ENCODE assay signal across 15 cellular contexts in the genomic region with DNA sequence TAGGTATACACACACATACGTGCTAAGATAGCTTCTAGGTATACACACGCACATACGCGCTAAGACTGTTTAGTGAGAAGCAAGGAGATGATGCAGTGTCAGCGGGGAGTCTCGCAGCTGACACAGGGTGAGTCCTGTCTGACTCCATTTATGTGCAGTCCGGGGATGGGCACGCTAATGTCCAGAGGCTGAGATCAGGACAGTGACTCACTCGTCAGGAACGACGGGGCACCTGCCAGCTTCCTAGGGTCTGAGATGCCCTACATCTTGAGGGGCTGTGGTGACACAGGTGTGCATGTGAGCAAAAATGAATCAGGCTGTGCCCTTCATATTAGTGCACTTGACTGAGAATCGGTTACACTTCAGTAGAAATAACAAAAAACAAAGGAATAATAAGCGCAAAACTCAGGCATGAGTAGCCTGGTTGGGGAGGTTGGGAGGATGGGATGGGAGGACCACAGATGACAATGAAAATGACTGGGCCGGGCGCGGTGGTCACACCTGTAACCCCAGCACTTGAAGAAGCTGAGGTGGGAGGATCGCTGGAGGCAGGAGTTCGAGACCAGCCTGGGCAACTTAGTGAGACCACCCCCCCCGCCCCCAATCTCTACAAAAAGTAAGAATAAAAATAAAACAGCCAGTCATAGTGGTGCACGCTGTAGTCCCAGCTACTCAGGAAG. TPM values are rescaled to one million over a fixed set of nuclear protein-coding genes. Genes with fewer than 3 reads are reported as not detected.
A peak's percentile ranks its signal among the peaks of the same experiment; 100 is the strongest.
DNase-seq lines count a peak whose midpoint lies in the region; ATAC-seq, FAIRE-seq and TF ChIP-seq lines count a peak whose summit lies in the region.
"Had no signal": no experiment of that assay in that cellular context is flagged by ENCODE, and none has a peak within 500 bp of the region (broad histone marks: within the 10 kb centered on the region; RNA-seq: fewer than 3 reads in every experiment).

No MANE protein-coding gene starts in this region.

- peak overlapping the region; percentile 1; the same call in 1 of the 2 replicates for H3K18ac ChIP-seq in H1 (ENCODE audit: extremely low read depth, low read length)

- FAIRE-seq in HepG2 (lab: Jason Lieb, UNC) (no peak), H1 (lab: Jason Lieb, UNC) (no peak)

- H3K4me3 ChIP-seq in HepG2 (replicated peaks in 1 of 3; ENCODE audit: insufficient read depth in 1 of 3, low read depth in 2 of 3, low read length in 3 of 3) (no peak overlapping the region), right lobe of liver (no peak overlapping the region), H1 (ENCODE audit: extremely low read depth in 1 of 4, insufficient read depth in 2 of 4, low read depth in 3 of 4, low read length in 4 of 4) (no peak overlapping the region)
- H3K4me3 ChIP-seq: thoracic aorta had no signal

- no peak overlapping the region for H4K91ac ChIP-seq in H1 (replicated peaks; ENCODE audit: insufficient read length, low read length)

- no peak overlapping the region for H4K8ac ChIP-seq in H1 (ENCODE audit: extremely low read depth, insufficient read depth, low read length)

- TF ChIP-seq RAD21 in HepG2 (CRISPR knock-in tag; IDR thresholded peaks at IDR 0.05) (no peak), H1 (IDR thresholded peaks at IDR 0.05 in 1 of 2, conservative IDR thresholded peaks at IDR 0.05 in 1 of 2; ENCODE audit: low read depth in 2 of 2, low read length in 2 of 2) (no peak)

- H2BK20ac ChIP-seq in H1 (ENCODE audit: low read length), result no peak overlapping the region

- H3K9me3 Mint-ChIP-seq in activated T-cell treated with anti-CD3 and anti-CD28 coated beads, Interleukin-2, amount 50 U/mL, for 24 hours, result no peaks in the 10 kb centered on the region
- H3K9me3 Mint-ChIP-seq: memory B cell had no signal

- no peak overlapping the region; the same call in 1 of the 2 replicates for H2BK15ac ChIP-seq in H1 (ENCODE audit: low read length)

- no peaks in the 10 kb centered on the region for H3K27me3 Mint-ChIP-seq in activated T-cell treated with anti-CD3 and anti-CD28 coated beads, Interleukin-2, amount 50 U/mL, for 24 hours

- no peak overlapping the region for H3K14ac ChIP-seq in H1 (ENCODE audit: insufficient read length)

- ATAC-seq in HepG2 (no peak), right lobe of liver (no peak), GM21723 (IDR thresholded peaks at IDR 0.05; ENCODE audit: unreplicated experiment) (no peak)

- WGBS in HepG2 (ENCODE audit: low lambda C conversion rate), result 40% methylated on average over 20 of the region's 20 CpGs
- WGBS in right lobe of liver (ENCODE audit: insufficient coverage, low coverage, low lambda C conversion rate, missing lambda C conversion rate), result 80% methylated on average over 13 of the region's 20 CpGs
- 96% methylated on average over 20 of the region's 20 CpGs; no CpG with 5 or more reads in 1 of the 2 experiments for WGBS in H1 (ENCODE audit: extremely low coverage in 1 of 2, insufficient coverage in 1 of 2, insufficient read length in 1 of 2, insufficient replicate concordance in 2 of 2, low coverage in 1 of 2, low lambda C conversion rate in 2 of 2, missing lambda C conversion rate in 1 of 2), 2 experiments

- no peak overlapping the region for H3K56ac ChIP-seq in H1 (replicated peaks; ENCODE audit: insufficient read length, low read depth, low read length)

- H3K23ac ChIP-seq in H1 (ENCODE audit: insufficient read length), result no peak overlapping the region

- no peaks in the 10 kb centered on the region for H3K36me3 ChIP-seq in HepG2 (replicated peaks in 1 of 2; ENCODE audit: control insufficient read depth in 1 of 2, insufficient read depth in 2 of 2, low read length in 2 of 2)
- no peaks in the 10 kb centered on the region for H3K36me3 ChIP-seq in right lobe of liver
- no peaks in the 10 kb centered on the region for H3K36me3 ChIP-seq in H1 (ENCODE audit: control insufficient read depth in 2 of 4, insufficient read depth in 4 of 4, low read length in 3 of 4)
- H3K36me3 ChIP-seq: thoracic aorta had no signal

- H3K4me1 Mint-ChIP-seq in activated T-cell treated with anti-CD3 and anti-CD28 coated beads, Interleukin-2, amount 50 U/mL, for 24 hours (ENCODE audit: low read depth), result peaks cover 2% of the 10 kb centered on the region

- no peak for DNase-seq in HepG2 (ENCODE audit: low spot score)
- DNase-seq in right lobe of liver, result no peak
- DNase-seq in RKO (ENCODE audit: low spot score), result peak; percentile 91
- no peak for DNase-seq in H1 (ENCODE audit: low read depth in 1 of 2, low spot score in 2 of 2)
- DNase-seq in effector CD8-positive, alpha-beta T cell (lab: John Stamatoyannopoulos, UW), result no peak
- no peak for DNase-seq in H4 (ENCODE audit: low spot score)
- no peak for DNase-seq in activated T-cell treated with anti-CD3 and anti-CD28 coated beads, Interleukin-2, amount 50 U/mL, for 24 hours
- DNase-seq: activated CD4-positive, alpha-beta T cell treated with anti-CD3 and anti-CD28 coated beads for 1 hour; activated T-cell treated with anti-CD3 and anti-CD28 coated beads, Interleukin-2, amount 50 U/mL, for 1 hour; dermis blood vessel endothelial cell; NCI-H2029 had no signal

- H3K9ac ChIP-seq in HepG2 (ENCODE audit: insufficient read depth, low read depth, low read length), result no peak overlapping the region
- H3K9ac ChIP-seq in H1 (replicated peaks in 1 of 4; ENCODE audit: extremely low read depth in 1 of 4, low read depth in 3 of 4, low read length in 3 of 4), result no peak overlapping the region
- H3K9ac ChIP-seq: KMS-11 had no signal

- H3K23me2 ChIP-seq in H1 (ENCODE audit: low read depth, low read length), result no peaks in the 10 kb centered on the region

- no peak overlapping the region for H4K5ac ChIP-seq in H1 (ENCODE audit: insufficient read length, low read depth, low read length)

- CTCF ChIA-PET in HepG2 (lab: Yijun Ruan, JAX; ENCODE audit: low intra/inter-chr PET ratio, low total read pairs) (no interaction called here), H1 (lab: Charles Lee; ENCODE audit: partially characterized antibody) (interaction anchor here (1.0 to 1.7 kb wide), 3 partner anchors 11 to 59 kb away, joined by 3 to 6 read pairs (median 4); no protein-coding TSS in a partner anchor)

- H4K20me1 ChIP-seq in HepG2 (ENCODE audit: insufficient read depth, low read length), result no peaks in the 10 kb centered on the region
- H4K20me1 ChIP-seq in H1 (replicated peaks in 1 of 2; ENCODE audit: control insufficient read depth in 1 of 2, insufficient read depth in 2 of 2, low read length in 2 of 2), result no peaks in the 10 kb centered on the region

- H3K9me3 ChIP-seq in HepG2 (ENCODE audit: low read length), result no peaks in the 10 kb centered on the region
- H3K9me3 ChIP-seq in right lobe of liver, result no peaks in the 10 kb centered on the region
- H3K9me3 ChIP-seq in H1 (ENCODE audit: insufficient read depth in 2 of 2, low read depth in 1 of 2, low read length in 1 of 2), result no peaks in the 10 kb centered on the region
- H3K9me3 ChIP-seq: thoracic aorta had no signal

- H3K27ac Mint-ChIP-seq in activated T-cell treated with anti-CD3 and anti-CD28 coated beads, Interleukin-2, amount 50 U/mL, for 24 hours, result no peak overlapping the region
- H3K27ac Mint-ChIP-seq: memory B cell had no signal

- H3K27ac ChIP-seq in HepG2 (ENCODE audit: extremely low read length, insufficient read depth, low read length) (no peak overlapping the region), right lobe of liver (no peak overlapping the region), H1 (ENCODE audit: low read depth, low read length) (no peak overlapping the region)
- H3K27ac ChIP-seq: KMS-11, thoracic aorta had no signal

- in situ Hi-C loops in HepG2 (cut with HindIII; ENCODE audit: extremely low pct_ligation_motif_present, low pct_unique_long_range_greater_than_20kb), result no loop called here

- no peaks in the 10 kb centered on the region for H3K79me2 ChIP-seq in HepG2 (ENCODE audit: insufficient read depth, low read length)
- no peaks in the 10 kb centered on the region for H3K79me2 ChIP-seq in H1 (ENCODE audit: control insufficient read depth in 1 of 2, insufficient read depth in 2 of 2, low read length in 2 of 2)

- H2BK5ac ChIP-seq in H1 (ENCODE audit: low read depth, low read length), result no peak overlapping the region

- H3K4me1 ChIP-seq in HepG2 (ENCODE audit: insufficient read depth, low read length) (peaks cover 42% of the 10 kb centered on the region), right lobe of liver (peaks cover 0 to 26% (median 7%) of the 10 kb centered on the region in 4 donors), H1 (replicated peaks in 1 of 4; ENCODE audit: control insufficient read depth in 3 of 4, insufficient read depth in 4 of 4, low read length in 3 of 4) (peaks cover 0 to 19% (median 15%) of the 10 kb centered on the region in 4 experiments; a peak in 6 of 7 replicates)

- no peak overlapping the region for H3K4me3 Mint-ChIP-seq in activated T-cell treated with anti-CD3 and anti-CD28 coated beads, Interleukin-2, amount 50 U/mL, for 24 hours
- H3K4me3 Mint-ChIP-seq: memory B cell had no signal

- TF ChIP-seq EP300 in HepG2 (IDR thresholded peaks at IDR 0.05; ENCODE audit: low read depth in 2 of 2, low read length in 2 of 2) (no peak), HepG2 (CRISPR knock-in tag; IDR thresholded peaks at IDR 0.05; ENCODE audit: borderline replicate concordance) (no peak), H1 (IDR thresholded peaks at IDR 0.05; ENCODE audit: borderline replicate concordance in 1 of 2, low read depth in 2 of 2, low read length in 2 of 2) (no peak)

- no peak overlapping the region for H2BK120ac ChIP-seq in H1 (replicated peaks; ENCODE audit: low read depth, low read length)

- H3K79me1 ChIP-seq in H1 (ENCODE audit: low read depth, low read length), result no peaks in the 10 kb centered on the region

- H2BK12ac ChIP-seq in H1 (ENCODE audit: low read depth, low read length), result peak overlapping the region; percentile 3; the same call in 1 of the 2 replicates

- no peak overlapping the region for H3K4ac ChIP-seq in H1 (replicated peaks; ENCODE audit: insufficient read length, low read depth, low read length)

- H2AFZ ChIP-seq in HepG2 (ENCODE audit: low read length), result no peak overlapping the region
- H2AFZ ChIP-seq in H1 (ENCODE audit: low read length), result no peak overlapping the region

- no peak overlapping the region for H2AK5ac ChIP-seq in H1 (ENCODE audit: low read depth, low read length)

- no TSS peak for BruUV-seq in HepG2 (replicated peaks; lab: Mats Ljungman, UMichigan)

- no peaks in the 10 kb centered on the region for H3K36me3 Mint-ChIP-seq in activated T-cell treated with anti-CD3 and anti-CD28 coated beads, Interleukin-2, amount 50 U/mL, for 24 hours (ENCODE audit: low read depth)
- H3K36me3 Mint-ChIP-seq: memory B cell had no signal

- H3K4me2 ChIP-seq in HepG2 (ENCODE audit: low read depth, low read length), result no peak overlapping the region
- H3K4me2 ChIP-seq in H1 (ENCODE audit: insufficient read depth in 1 of 2, low read depth in 2 of 2, low read length in 2 of 2), result no peak overlapping the region
- H3K4me2 ChIP-seq: KMS-11 had no signal

- TF ChIP-seq CTCF in HepG2 (CRISPR knock-in tag; IDR thresholded peaks at IDR 0.05) (no peak), right lobe of liver (IDR thresholded peaks at IDR 0.05) (no peak), H1 (IDR thresholded peaks at IDR 0.05; ENCODE audit: control extremely low read depth in 1 of 3, insufficient read depth in 1 of 3, low read depth in 1 of 3, low read length in 3 of 3) (no peak)

- H3K27me3 ChIP-seq in HepG2 (ENCODE audit: control insufficient read depth in 1 of 2, insufficient read depth in 2 of 2, low read length in 2 of 2), result peaks cover 3 to 6% of the 10 kb centered on the region in 2 experiments; a peak in 3 of 5 replicates
- no peaks in the 10 kb centered on the region for H3K27me3 ChIP-seq in right lobe of liver
- H3K27me3 ChIP-seq in H1 (replicated peaks in 1 of 4; ENCODE audit: control insufficient read depth in 3 of 4, extremely low read depth in 1 of 4, insufficient read depth in 3 of 4, low read length in 3 of 4), result no peaks in the 10 kb centered on the region

- POLR2A ChIA-PET in HepG2 (lab: Yijun Ruan, JAX) (interaction anchor here (0.7 kb wide), 1 partner anchor 14 kb away, joined by 6 read pairs; no protein-coding TSS in a partner anchor), H1 (lab: Charles Lee; ENCODE audit: partially characterized antibody) (interaction anchor here (0.8 to 3.3 kb wide), 2 partner anchors 11 to 12 kb away, joined by 3 to 22 read pairs; no protein-coding TSS in a partner anchor)

- intact Hi-C loops in HepG2 (cut with micrococcal nuclease; ENCODE audit: unreplicated experiment) (no loop called here), right lobe of liver (cut with DNase I) (no loop called here)

- no peak for TF ChIP-seq POLR2A in HepG2 (IDR thresholded peaks at IDR 0.05; ENCODE audit: insufficient read depth in 1 of 2, low read depth in 2 of 2, low read length in 2 of 2)
- TF ChIP-seq POLR2A in right lobe of liver (IDR thresholded peaks at IDR 0.05), result no peak
- no peak for TF ChIP-seq POLR2A in H1 (IDR thresholded peaks at IDR 0.05; ENCODE audit: control extremely low read depth in 1 of 2, low read depth in 2 of 2, low read length in 2 of 2)

RNA-seq across cellular contexts. Expression of a gene that starts 29.1 kb away (rescaled TPM):
- total RNA-seq in HepG2 (2016; rRNA removed; fragmentation: Illumina TruSeq; extraction: Trizol) (1.7 and 2.8 TPM in 2 replicates), right lobe of liver (10 to 100 TPM; 14.5 to 39.0 (median 20.5) TPM)
- total RNA-seq in HepG2 (2016; cell fraction: cytosol; rRNA removed; fragmentation: Illumina TruSeq; extraction: Trizol; ENCODE audit: low read depth), result 1.9 and 2.4 TPM in 2 replicates
- 1.6 and 3.3 TPM in 2 replicates for total RNA-seq in HepG2 (2016; cell fraction: insoluble cytoplasmic fraction; rRNA removed; fragmentation: Illumina TruSeq; extraction: Trizol)
- 1.7 and 2.8 TPM in 2 replicates for total RNA-seq in HepG2 (2016; cell fraction: membrane; rRNA removed; fragmentation: Illumina TruSeq; extraction: Trizol)
- 4.9 and 6.0 TPM in 2 replicates for total RNA-seq in HepG2 (2016; cell fraction: nucleus; rRNA removed; fragmentation: Illumina TruSeq; extraction: Trizol)
- polyA plus RNA-seq in HepG2 (2011; rRNA removed) (10.1 and 13.9 TPM in 2 replicates), H1 (2011; rRNA removed) (13.0 and 26.4 TPM in 2 replicates)
- 2.2 and 3.2 TPM in 2 replicates for polyA plus RNA-seq in HepG2 (2011; cell fraction: cytosol; rRNA removed)
- 132 and 157 TPM in 2 replicates for polyA plus RNA-seq in HepG2 (2011; cell fraction: nucleus; rRNA removed)
- 16.0 and 35.4 TPM in 2 replicates for polyA plus RNA-seq in HepG2 (2012)
- polyA plus RNA-seq in HepG2 (2016; cell fraction: cytosol; fragmentation: Illumina TruSeq; extraction: Trizol; ENCODE audit: low read depth), result 0.21 and 0.24 TPM in 2 replicates
- 3.6 and 5.0 TPM in 2 replicates for polyA plus RNA-seq in HepG2 (2016; cell fraction: insoluble cytoplasmic fraction; fragmentation: Illumina TruSeq; extraction: Trizol; ENCODE audit: low read depth)
- 0.60 and 0.72 TPM in 2 replicates for polyA plus RNA-seq in HepG2 (2016; cell fraction: membrane; fragmentation: Illumina TruSeq; extraction: Trizol; ENCODE audit: low read depth)
- polyA plus RNA-seq in HepG2 (2016; cell fraction: nucleus; fragmentation: Illumina TruSeq; extraction: Trizol; ENCODE audit: insufficient read depth, low read depth), result 27.6 and 31.1 TPM in 2 replicates
- 11.3 and 13.5 TPM in 2 replicates for polyA minus RNA-seq in HepG2 (2011; rRNA and poly(A)+ RNA removed; ENCODE audit: low replicate concordance)
- polyA minus RNA-seq in HepG2 (2011; cell fraction: cytosol; rRNA and poly(A)+ RNA removed), result 7.8 and 10.2 TPM in 2 replicates
- 15.5 and 17.8 TPM in 2 replicates for polyA minus RNA-seq in HepG2 (2011; cell fraction: nucleus; rRNA and poly(A)+ RNA removed)
- 44.1 and 48.5 TPM in 2 replicates for total RNA-seq in H1 (2021; fragmentation: NEBNext Ultra II Directional; extraction: Animal tissue kit (Norgen Biotek cat#: 25700))
- 11.9 TPM for polyA plus RNA-seq in H1 (2011; cell fraction: cytosol; rRNA removed)
- 127 TPM for polyA plus RNA-seq in H1 (2011; cell fraction: nucleus; rRNA removed)
- 26.7 to 43.8 TPM (median 39.0 TPM) in 4 replicates for polyA plus RNA-seq in H1 (2012, experiment 1 of 2)
- polyA plus RNA-seq in H1 (2012, experiment 2 of 2), result 26.9 TPM
- 23.4 TPM for polyA plus RNA-seq in H1 (2013, experiment 1 of 2)
- 23.0 TPM for polyA plus RNA-seq in H1 (2013, experiment 2 of 2)
- 12.9 and 16.5 TPM in 2 replicates for polyA minus RNA-seq in H1 (2011; rRNA and poly(A)+ RNA removed)
- 29.4 TPM for polyA minus RNA-seq in H1 (2011; cell fraction: cytosol; rRNA and poly(A)+ RNA removed)
- polyA minus RNA-seq in H1 (2011; cell fraction: nucleus; rRNA and poly(A)+ RNA removed), result 42.7 TPM
- 1.9 and 2.5 TPM in 2 replicates for total RNA-seq in H4 (2014; rRNA removed; shearing (Covaris generic))

RNA-seq across cellular contexts. Expression of a gene that starts 37.1 kb away (rescaled TPM):
- total RNA-seq in HepG2 (2016; rRNA removed; fragmentation: Illumina TruSeq; extraction: Trizol) (0.38 and 0.80 TPM in 2 replicates), right lobe of liver (1 to 10 TPM in 2 of 6 experiments, under 1 TPM in 4; 0.58 to 3.9 (median 0.73) TPM)
- 0.79 and 1.1 TPM in 2 replicates for total RNA-seq in HepG2 (2016; cell fraction: cytosol; rRNA removed; fragmentation: Illumina TruSeq; extraction: Trizol; ENCODE audit: low read depth)
- total RNA-seq in HepG2 (2016; cell fraction: insoluble cytoplasmic fraction; rRNA removed; fragmentation: Illumina TruSeq; extraction: Trizol), result 0.36 and 0.78 TPM in 2 replicates
- 1.2 and 1.4 TPM in 2 replicates for total RNA-seq in HepG2 (2016; cell fraction: membrane; rRNA removed; fragmentation: Illumina TruSeq; extraction: Trizol)
- 0.69 and 0.75 TPM in 2 replicates for total RNA-seq in HepG2 (2016; cell fraction: nucleus; rRNA removed; fragmentation: Illumina TruSeq; extraction: Trizol)
- polyA plus RNA-seq in HepG2 (2011; rRNA removed) (0.55 and 2.0 TPM in 2 replicates), H1 (2011; rRNA removed) (53.8 and 55.7 TPM in 2 replicates)
- 0.69 and 1.1 TPM in 2 replicates for polyA plus RNA-seq in HepG2 (2011; cell fraction: cytosol; rRNA removed)
- polyA plus RNA-seq in HepG2 (2011; cell fraction: nucleus; rRNA removed), result 3.2 and 5.2 TPM in 2 replicates
- 0.24 and 0.57 TPM in 2 replicates for polyA plus RNA-seq in HepG2 (2012)
- 0.80 and 1.2 TPM in 2 replicates for polyA plus RNA-seq in HepG2 (2016; cell fraction: cytosol; fragmentation: Illumina TruSeq; extraction: Trizol; ENCODE audit: low read depth)
- 0.53 and 1.4 TPM in 2 replicates for polyA plus RNA-seq in HepG2 (2016; cell fraction: insoluble cytoplasmic fraction; fragmentation: Illumina TruSeq; extraction: Trizol; ENCODE audit: low read depth)
- polyA plus RNA-seq in HepG2 (2016; cell fraction: membrane; fragmentation: Illumina TruSeq; extraction: Trizol; ENCODE audit: low read depth), result 1.5 and 2.6 TPM in 2 replicates
- polyA plus RNA-seq in HepG2 (2016; cell fraction: nucleus; fragmentation: Illumina TruSeq; extraction: Trizol; ENCODE audit: insufficient read depth, low read depth), result 2.1 and 2.8 TPM in 2 replicates
- polyA minus RNA-seq in HepG2 (2011; rRNA and poly(A)+ RNA removed; ENCODE audit: low replicate concordance), result 0.70 and 1.1 TPM in 2 replicates
- polyA minus RNA-seq in HepG2 (2011; cell fraction: cytosol; rRNA and poly(A)+ RNA removed), result 1.5 TPM in 1 of 2 replicates, not detected in the other
- polyA minus RNA-seq in HepG2 (2011; cell fraction: nucleus; rRNA and poly(A)+ RNA removed), result 1.4 and 2.6 TPM in 2 replicates
- 34.4 and 41.3 TPM in 2 replicates for total RNA-seq in H1 (2021; fragmentation: NEBNext Ultra II Directional; extraction: Animal tissue kit (Norgen Biotek cat#: 25700))
- polyA plus RNA-seq in H1 (2011; cell fraction: cytosol; rRNA removed), result 44.7 TPM
- 141 TPM for polyA plus RNA-seq in H1 (2011; cell fraction: nucleus; rRNA removed)
- polyA plus RNA-seq in H1 (2012, experiment 1 of 2), result 22.5 to 51.9 TPM (median 46.7 TPM) in 4 replicates
- 23.0 TPM for polyA plus RNA-seq in H1 (2012, experiment 2 of 2)
- polyA plus RNA-seq in H1 (2013, experiment 1 of 2), result 35.2 TPM
- 33.5 TPM for polyA plus RNA-seq in H1 (2013, experiment 2 of 2)
- 17.4 and 19.1 TPM in 2 replicates for polyA minus RNA-seq in H1 (2011; rRNA and poly(A)+ RNA removed)
- 24.2 TPM for polyA minus RNA-seq in H1 (2011; cell fraction: cytosol; rRNA and poly(A)+ RNA removed)
- polyA minus RNA-seq in H1 (2011; cell fraction: nucleus; rRNA and poly(A)+ RNA removed), result 47.2 TPM
- 5.0 and 14.1 TPM in 2 replicates for total RNA-seq in H4 (2014; rRNA removed; shearing (Covaris generic))
